18 cellular contexts compared by ENCODE assay signal in the genomic region with DNA sequence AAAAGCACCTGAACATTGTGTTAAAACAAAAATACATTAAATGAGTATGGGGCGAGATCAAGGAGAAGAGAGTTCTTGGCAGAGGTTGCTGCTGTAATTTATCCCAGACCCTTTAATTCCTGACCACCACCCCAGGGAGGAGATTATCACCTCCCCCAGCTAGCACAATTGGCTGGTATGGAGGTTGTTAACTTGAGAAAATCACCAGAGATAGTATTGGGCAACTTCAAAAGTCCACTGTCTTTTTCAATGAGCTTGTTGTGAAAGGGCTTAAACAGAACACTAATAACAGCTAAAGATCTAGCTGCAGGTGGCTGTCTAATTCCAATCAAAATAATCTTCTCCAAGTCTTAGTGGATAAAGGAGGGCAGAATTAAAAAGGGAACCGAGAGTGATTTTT.
A peak's percentile ranks its signal among the peaks of the same experiment; 100 is the strongest.
DNase-seq lines count a peak whose midpoint lies in the region; ATAC-seq and TF ChIP-seq lines count a peak whose summit lies in the region.
"Had no signal": no experiment of that assay in that cellular context is flagged by ENCODE, and none has a peak within 500 bp of the region (broad histone marks: within the 10 kb centered on the region; RNA-seq: fewer than 3 reads in every experiment).

No MANE protein-coding gene starts in this region.

- peaks cover 89% of the 10 kb centered on the region for H3K27me3 Mint-ChIP-seq in endodermal cell (ENCODE audit: insufficient read depth)
- no peaks in the 10 kb centered on the region for H3K27me3 Mint-ChIP-seq in MCF 10A (ENCODE audit: insufficient read depth, unreplicated experiment)
- H3K27me3 Mint-ChIP-seq: CD4-positive, CD25-positive, alpha-beta regulatory T cell had no signal

- H3K9me3 ChIP-seq in A673 (ENCODE audit: low read depth, low read length, poor library complexity, severe bottlenecking) (no peaks in the 10 kb centered on the region), endodermal cell (ENCODE audit: control insufficient read depth, low read length) (no peaks in the 10 kb centered on the region), neuronal stem cell (replicated peaks in 1 of 2; ENCODE audit: control insufficient read depth in 2 of 2, insufficient read depth in 1 of 2, low read depth in 1 of 2, low read length in 2 of 2) (no peaks in the 10 kb centered on the region), Peyer's patch (no peaks in the 10 kb centered on the region)
- H3K9me3 ChIP-seq: BLaER1 had no signal

- no peak overlapping the region for H3K18ac ChIP-seq in neuronal stem cell (ENCODE audit: low read length)

- H4K8ac ChIP-seq in neuronal stem cell (ENCODE audit: low read depth, low read length) = no peak overlapping the region

- no peak for ATAC-seq in GM21576 (IDR thresholded peaks at IDR 0.05; ENCODE audit: unreplicated experiment)
- ATAC-seq: HCT116 had no signal

- H3K4ac ChIP-seq in neuronal stem cell (ENCODE audit: low read length) = no peak overlapping the region

- CTCF ChIA-PET in A673 (lab: Charles Lee) (no interaction called here), MCF 10A (lab: Yijun Ruan, JAX) (interaction anchor here (2.8 kb wide), 1 partner anchor 1657 kb away, joined by 6 read pairs; no protein-coding TSS in a partner anchor)

- H3K9ac ChIP-seq in endodermal cell (ENCODE audit: extremely low read depth, low read length, poor library complexity, severe bottlenecking) (no peak overlapping the region), neuronal stem cell (ENCODE audit: low read depth, low read length, poor library complexity) (no peak overlapping the region)
- H3K9ac ChIP-seq: BLaER1 had no signal

- H3K4me2 ChIP-seq in neuronal stem cell (ENCODE audit: insufficient read depth, low read length, poor library complexity, severe bottlenecking) = peak overlapping the region; percentile 15
- H3K4me2 ChIP-seq: BLaER1 had no signal

- no peaks in the 10 kb centered on the region for H3K79me1 ChIP-seq in neuronal stem cell (ENCODE audit: low read depth, low read length)

- intact Hi-C loops in A673 (cut with micrococcal nuclease; ENCODE audit: unreplicated experiment) (no loop called here), MCF 10A (cut with micrococcal nuclease) (no loop called here)

- H3K27ac ChIP-seq in A673 (ENCODE audit: low read depth, low read length, poor library complexity, severe bottlenecking) (no peak overlapping the region), endodermal cell (ENCODE audit: low read depth, low read length) (no peak overlapping the region), neuronal stem cell (replicated peaks; ENCODE audit: low read length) (no peak overlapping the region), Peyer's patch (no peak overlapping the region)
- H3K27ac ChIP-seq: BLaER1, HL-60, RWPE1 had no signal

- BruUV-seq in A673 (replicated peaks; lab: Mats Ljungman, UMichigan) (no TSS peak), MCF 10A (replicated peaks; lab: Mats Ljungman, UMichigan) (no TSS peak)

- no peaks in the 10 kb centered on the region for H3K36me3 ChIP-seq in A673 (ENCODE audit: insufficient read depth, low read length, poor library complexity, severe bottlenecking)
- H3K36me3 ChIP-seq in endodermal cell (ENCODE audit: control insufficient read depth, insufficient read depth, low read length) = no peaks in the 10 kb centered on the region
- H3K36me3 ChIP-seq in neuronal stem cell (replicated peaks in 1 of 2; ENCODE audit: control insufficient read depth in 2 of 2, insufficient read depth in 2 of 2, low read length in 2 of 2) = no peaks in the 10 kb centered on the region
- H3K36me3 ChIP-seq in Peyer's patch = no peaks in the 10 kb centered on the region
- H3K36me3 ChIP-seq: BLaER1 had no signal

- H3K9me3 Mint-ChIP-seq in endodermal cell (no peaks in the 10 kb centered on the region), MCF 10A (ENCODE audit: unreplicated experiment) (no peaks in the 10 kb centered on the region)

- H3K36me3 Mint-ChIP-seq in endodermal cell (ENCODE audit: low read depth) (no peaks in the 10 kb centered on the region), MCF 10A (ENCODE audit: insufficient read depth, unreplicated experiment) (no peaks in the 10 kb centered on the region)
- H3K36me3 Mint-ChIP-seq: CD4-positive, CD25-positive, alpha-beta regulatory T cell had no signal

- H2BK12ac ChIP-seq in neuronal stem cell (ENCODE audit: low read length) = no peak overlapping the region

- H2BK5ac ChIP-seq in neuronal stem cell (ENCODE audit: low read length) = no peak overlapping the region

- H3K27me3 ChIP-seq in A673 (replicated peaks; ENCODE audit: insufficient read depth, low read depth, low read length, poor library complexity) = peaks cover 5% of the 10 kb centered on the region
- peaks cover 91% of the 10 kb centered on the region for H3K27me3 ChIP-seq in endodermal cell (ENCODE audit: control insufficient read depth, insufficient read depth, low read length, poor library complexity, severe bottlenecking)
- H3K27me3 ChIP-seq in neuronal stem cell (ENCODE audit: control insufficient read depth in 3 of 3, insufficient read depth in 3 of 3, low read depth in 1 of 3, low read length in 3 of 3) = no peaks in the 10 kb centered on the region
- H3K27me3 ChIP-seq in Peyer's patch = no peaks in the 10 kb centered on the region
- H3K27me3 ChIP-seq: BLaER1 had no signal

- DNase-seq in A673 (ENCODE audit: low spot score) (peak; percentile 27), NCI-H82 (lab: John Stamatoyannopoulos, UW) (peak; percentile 74), endodermal cell (peak; percentile 74), neuronal stem cell (ENCODE audit: low spot score) (no peak), MCF 10A (ENCODE audit: unreplicated experiment) (no peak), Peyer's patch (no peak)
- DNase-seq: CD4-positive, CD25-positive, alpha-beta regulatory T cell; NCI-H1105 treated with DMSO at 0.1 percent for 48 hours; NCI-H2029; NCI-H446; NCI-H524 treated with DMSO at 0.1 percent for 48 hours; NCI-H774; SHP77 had no signal

- 58 to 82% methylated on average over 2 of the region's 2 CpGs for WGBS in endodermal cell (ENCODE audit: insufficient coverage in 1 of 2, insufficient read length in 1 of 2), 2 experiments
- WGBS in neuronal stem cell (ENCODE audit: extremely low coverage in 2 of 2, insufficient read length in 2 of 2, insufficient replicate concordance in 1 of 2), 2 donors = no CpG with 5 or more reads among the region's 2 CpGs

- TF ChIP-seq CTCF in A673 (conservative IDR thresholded peaks at IDR 0.05; ENCODE audit: low read depth, low read length) = no peak
- TF ChIP-seq CTCF in endodermal cell (conservative IDR thresholded peaks at IDR 0.05) = no peak
- no peak for TF ChIP-seq CTCF in MCF 10A (IDR thresholded peaks at IDR 0.05; ENCODE audit: unreplicated experiment)
- TF ChIP-seq CTCF in Peyer's patch (IDR thresholded peaks at IDR 0.05) = no peak

- H3K4me1 ChIP-seq in A673 (ENCODE audit: insufficient read depth, low read length, poor library complexity, severe bottlenecking) (peaks cover 31% of the 10 kb centered on the region), endodermal cell (ENCODE audit: control insufficient read depth, insufficient read depth, low read length) (peaks cover 8% of the 10 kb centered on the region), neuronal stem cell (ENCODE audit: control insufficient read depth in 2 of 2, insufficient read depth in 1 of 2, low read depth in 1 of 2, low read length in 2 of 2) (peaks cover 14 to 20% of the 10 kb centered on the region in 2 donors), Peyer's patch (no peaks in the 10 kb centered on the region)
- H3K4me1 ChIP-seq: BLaER1 had no signal

- H3K4me3 Mint-ChIP-seq in endodermal cell = no peak overlapping the region
- no peak overlapping the region for H3K4me3 Mint-ChIP-seq in MCF 10A (ENCODE audit: unreplicated experiment)
- H3K4me3 Mint-ChIP-seq: CD4-positive, CD25-positive, alpha-beta regulatory T cell had no signal

- H4K91ac ChIP-seq in neuronal stem cell (ENCODE audit: low read depth, low read length, poor library complexity) = no peak overlapping the region

- no peak overlapping the region for H2BK120ac ChIP-seq in neuronal stem cell (ENCODE audit: low read depth, low read length)

- H3K23ac ChIP-seq in neuronal stem cell (ENCODE audit: low read depth, low read length, poor library complexity) = no peak overlapping the region

- peaks cover 33% of the 10 kb centered on the region for H3K4me1 Mint-ChIP-seq in endodermal cell
- H3K4me1 Mint-ChIP-seq in MCF 10A (ENCODE audit: insufficient read depth, unreplicated experiment) = no peaks in the 10 kb centered on the region
- H3K4me1 Mint-ChIP-seq: CD4-positive, CD25-positive, alpha-beta regulatory T cell had no signal

- H3K4me3 ChIP-seq in A673 (ENCODE audit: low read depth, low read length, poor library complexity, severe bottlenecking) (no peak overlapping the region), endodermal cell (ENCODE audit: low read length) (no peak overlapping the region), neuronal stem cell (ENCODE audit: low read length in 2 of 2) (no peak overlapping the region), Peyer's patch (no peak overlapping the region)
- H3K4me3 ChIP-seq: BLaER1 had no signal

- no peak for TF ChIP-seq POLR2A in Peyer's patch (IDR thresholded peaks at IDR 0.05)

- no peak overlapping the region for H2BK15ac ChIP-seq in neuronal stem cell (ENCODE audit: low read length)

- H2AK5ac ChIP-seq in neuronal stem cell (ENCODE audit: low read depth, low read length) = no peak overlapping the region

- no peak overlapping the region for H2AFZ ChIP-seq in neuronal stem cell (ENCODE audit: low read length)

- H3K27ac Mint-ChIP-seq in endodermal cell = no peak overlapping the region
- H3K27ac Mint-ChIP-seq in MCF 10A (ENCODE audit: low read depth, unreplicated experiment) = no peak overlapping the region
- H3K27ac Mint-ChIP-seq: CD4-positive, CD25-positive, alpha-beta regulatory T cell had no signal

- POLR2A ChIA-PET in A673 (lab: Charles Lee; ENCODE audit: low non-redundant PET) = no interaction called here
- POLR2A ChIA-PET in MCF 10A (lab: Yijun Ruan, JAX) = interaction anchor here (0.6 to 1.0 kb wide), 2 partner anchors 10 to 40 kb away, joined by 3 read pairs; no protein-coding TSS in a partner anchor

- no peak overlapping the region for H3K14ac ChIP-seq in neuronal stem cell (ENCODE audit: low read length)

Comparison
In these comparisons a context has a peak if more than half of its experiments do, and no peak if none do; other contexts are left out.
1. DNase-seq: peak in A673 (single experiment), NCI-H82 (single experiment) and endodermal cell (single experiment); none in neuronal stem cell (single experiment), MCF 10A (single experiment) and Peyer's patch (0 of 3).